9 cellular contexts compared by ENCODE assay signal in the genomic region with DNA sequence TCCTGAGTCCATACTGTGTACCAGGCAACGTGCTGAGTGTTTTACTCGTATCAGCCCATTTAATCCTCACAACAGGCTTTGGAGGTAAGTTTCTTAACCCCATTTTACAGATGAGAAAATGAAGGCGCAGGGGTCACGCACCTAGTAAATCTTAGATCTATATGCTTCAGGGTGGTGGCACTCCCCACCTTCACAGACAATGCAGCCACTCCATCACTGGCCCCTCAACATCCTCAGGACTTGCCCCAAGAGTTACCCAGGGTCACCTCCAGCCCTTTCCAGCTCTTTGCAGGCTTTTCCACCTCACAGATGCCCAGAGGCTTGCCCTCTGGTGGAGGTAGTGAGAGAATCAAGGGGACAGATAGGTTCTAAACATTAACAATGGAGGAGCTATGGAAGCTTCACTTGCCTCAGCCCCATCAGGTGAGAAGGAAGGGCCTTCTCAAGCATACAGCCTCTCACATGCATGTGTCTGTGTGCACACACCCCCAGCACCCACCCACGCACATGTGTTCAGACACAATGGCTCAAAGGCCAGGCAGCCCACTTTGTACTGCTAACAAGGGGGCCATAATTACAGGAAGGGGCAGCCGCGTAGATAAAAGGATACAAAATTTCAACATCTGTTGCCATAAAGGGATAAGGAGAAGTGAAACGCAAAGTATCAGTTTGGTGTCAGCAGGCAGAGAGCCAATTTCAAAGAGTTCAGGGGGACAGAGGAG. TPM values are rescaled to one million over a fixed set of nuclear protein-coding genes. Genes with fewer than 3 reads are reported as not detected.
A peak's percentile ranks its signal among the peaks of the same experiment; 100 is the strongest.
DNase-seq lines count a peak whose midpoint lies in the region; ATAC-seq and TF ChIP-seq lines count a peak whose summit lies in the region.
"Had no signal": no experiment of that assay in that cellular context is flagged by ENCODE, and none has a peak within 500 bp of the region (broad histone marks: within the 10 kb centered on the region; RNA-seq: fewer than 3 reads in every experiment).

No MANE protein-coding gene starts in this region.

- peaks cover 6% of the 10 kb centered on the region for H3K36me3 Mint-ChIP-seq in activated naive CD4-positive, alpha-beta T cell treated with anti-CD3 and anti-CD28 coated beads, Interleukin-2, amount 50 U/mL, for 24 hours
- peaks cover 5% of the 10 kb centered on the region for H3K36me3 Mint-ChIP-seq in activated naive CD4-positive, alpha-beta T cell treated with anti-CD3 and anti-CD28 coated beads for 36 hours (ENCODE audit: low read depth)
- H3K36me3 Mint-ChIP-seq in activated naive CD8-positive, alpha-beta T cell treated with anti-CD3 and anti-CD28 coated beads for 36 hours, result peaks cover 3% of the 10 kb centered on the region
- peaks cover 43% of the 10 kb centered on the region for H3K36me3 Mint-ChIP-seq in stimulated activated effector memory CD8-positive, alpha-beta T cell treated with anti-CD3 and anti-CD28 coated beads, Interleukin-12 subunit alpha, Interleukin-12 subunit beta, amount 100 ng/mL, for 72 hours
- H3K36me3 Mint-ChIP-seq in Calu3 (ENCODE audit: insufficient read depth, unreplicated experiment), result no peaks in the 10 kb centered on the region

- peak; percentile 31; the same call in 1 of the 2 replicates for TF ChIP-seq CTCF in LNCaP clone FGC (IDR thresholded peaks at IDR 0.05; ENCODE audit: control insufficient read depth, extremely low read depth, insufficient read depth)
- TF ChIP-seq CTCF in Calu3 (IDR thresholded peaks at IDR 0.05; ENCODE audit: unreplicated experiment), result no peak

- intact Hi-C loops in activated naive CD4-positive, alpha-beta T cell treated with anti-CD3 and anti-CD28 coated beads for 36 hours (cut with micrococcal nuclease), result no loop called here
- intact Hi-C loops in Calu3 (cut with micrococcal nuclease; ENCODE audit: unreplicated experiment), result no loop called here

- H3K9me3 Mint-ChIP-seq in activated naive CD4-positive, alpha-beta T cell treated with anti-CD3 and anti-CD28 coated beads, Interleukin-2, amount 50 U/mL, for 24 hours, result no peaks in the 10 kb centered on the region
- no peaks in the 10 kb centered on the region for H3K9me3 Mint-ChIP-seq in activated naive CD4-positive, alpha-beta T cell treated with anti-CD3 and anti-CD28 coated beads for 36 hours
- no peaks in the 10 kb centered on the region for H3K9me3 Mint-ChIP-seq in activated naive CD8-positive, alpha-beta T cell treated with anti-CD3 and anti-CD28 coated beads for 36 hours
- no peaks in the 10 kb centered on the region for H3K9me3 Mint-ChIP-seq in stimulated activated effector memory CD8-positive, alpha-beta T cell treated with anti-CD3 and anti-CD28 coated beads, Interleukin-12 subunit alpha, Interleukin-12 subunit beta, amount 100 ng/mL, for 72 hours
- H3K9me3 Mint-ChIP-seq in Calu3 (ENCODE audit: low read depth, unreplicated experiment), result no peaks in the 10 kb centered on the region

- no peak for DNase-seq in activated naive CD4-positive, alpha-beta T cell treated with anti-CD3 and anti-CD28 coated beads for 36 hours
- no peak for DNase-seq in LNCaP clone FGC (ENCODE audit: low read depth)
- DNase-seq in activated naive CD8-positive, alpha-beta T cell treated with anti-CD3 and anti-CD28 coated beads for 36 hours, result no peak
- DNase-seq in stimulated activated effector memory CD8-positive, alpha-beta T cell treated with anti-CD3 and anti-CD28 coated beads, Interleukin-12 subunit alpha, Interleukin-12 subunit beta, amount 100 ng/mL, for 72 hours (ENCODE audit: low spot score in 2 of 2), result no peak
- DNase-seq in stimulated activated naive CD4-positive, alpha-beta T cell (lab: John Stamatoyannopoulos, UW), result no peak
- DNase-seq in Calu3, result no peak
- no peak for DNase-seq in NCI-H1105 treated with DMSO at 0.1 percent for 48 hours (lab: John Stamatoyannopoulos, UW)
- DNase-seq: NCI-H526 treated with DMSO at 0.1 percent for 48 hours had no signal

- H3K4me3 Mint-ChIP-seq in activated naive CD4-positive, alpha-beta T cell treated with anti-CD3 and anti-CD28 coated beads, Interleukin-2, amount 50 U/mL, for 24 hours, result no peak overlapping the region
- H3K4me3 Mint-ChIP-seq in activated naive CD4-positive, alpha-beta T cell treated with anti-CD3 and anti-CD28 coated beads for 36 hours, result no peak overlapping the region
- no peak overlapping the region for H3K4me3 Mint-ChIP-seq in activated naive CD8-positive, alpha-beta T cell treated with anti-CD3 and anti-CD28 coated beads for 36 hours
- H3K4me3 Mint-ChIP-seq in stimulated activated effector memory CD8-positive, alpha-beta T cell treated with anti-CD3 and anti-CD28 coated beads, Interleukin-12 subunit alpha, Interleukin-12 subunit beta, amount 100 ng/mL, for 72 hours, result no peak overlapping the region
- H3K4me3 Mint-ChIP-seq in Calu3 (ENCODE audit: low read depth, unreplicated experiment), result no peak overlapping the region

- H3K27me3 Mint-ChIP-seq in activated naive CD4-positive, alpha-beta T cell treated with anti-CD3 and anti-CD28 coated beads, Interleukin-2, amount 50 U/mL, for 24 hours, result no peaks in the 10 kb centered on the region
- H3K27me3 Mint-ChIP-seq in activated naive CD4-positive, alpha-beta T cell treated with anti-CD3 and anti-CD28 coated beads for 36 hours (ENCODE audit: low read depth), result no peaks in the 10 kb centered on the region
- H3K27me3 Mint-ChIP-seq in activated naive CD8-positive, alpha-beta T cell treated with anti-CD3 and anti-CD28 coated beads for 36 hours, result no peaks in the 10 kb centered on the region
- no peaks in the 10 kb centered on the region for H3K27me3 Mint-ChIP-seq in Calu3 (ENCODE audit: unreplicated experiment)

- peak overlapping the region; percentile 23 for H3K27ac Mint-ChIP-seq in activated naive CD4-positive, alpha-beta T cell treated with anti-CD3 and anti-CD28 coated beads, Interleukin-2, amount 50 U/mL, for 24 hours
- H3K27ac Mint-ChIP-seq in activated naive CD4-positive, alpha-beta T cell treated with anti-CD3 and anti-CD28 coated beads for 36 hours, result no peak overlapping the region
- H3K27ac Mint-ChIP-seq in activated naive CD8-positive, alpha-beta T cell treated with anti-CD3 and anti-CD28 coated beads for 36 hours, result peak overlapping the region; percentile 54
- H3K27ac Mint-ChIP-seq in stimulated activated effector memory CD8-positive, alpha-beta T cell treated with anti-CD3 and anti-CD28 coated beads, Interleukin-12 subunit alpha, Interleukin-12 subunit beta, amount 100 ng/mL, for 72 hours, result peak overlapping the region; percentile 82
- H3K27ac Mint-ChIP-seq in Calu3 (ENCODE audit: unreplicated experiment), result no peak overlapping the region

- no peak for ATAC-seq in stimulated activated effector memory CD8-positive, alpha-beta T cell treated with anti-CD3 and anti-CD28 coated beads, Interleukin-12 subunit alpha, Interleukin-12 subunit beta, amount 100 ng/mL, for 72 hours

- BruUV-seq in Calu3 (replicated peaks; lab: Mats Ljungman, UMichigan), result no TSS peak

- no peak overlapping the region for H3K4me3 ChIP-seq in LNCaP clone FGC (ENCODE audit: low read depth, low read length)

- CTCF ChIA-PET in activated naive CD4-positive, alpha-beta T cell treated with anti-CD3 and anti-CD28 coated beads for 36 hours (lab: Charles Lee), result interaction anchor here (2.4 kb wide), 1 partner anchor 15 kb away, joined by 11 read pairs; no protein-coding TSS in a partner anchor
- CTCF ChIA-PET in Calu3 (lab: Charles Lee), result no interaction called here

- H3K4me1 Mint-ChIP-seq in activated naive CD4-positive, alpha-beta T cell treated with anti-CD3 and anti-CD28 coated beads, Interleukin-2, amount 50 U/mL, for 24 hours, result no peaks in the 10 kb centered on the region
- no peaks in the 10 kb centered on the region for H3K4me1 Mint-ChIP-seq in activated naive CD4-positive, alpha-beta T cell treated with anti-CD3 and anti-CD28 coated beads for 36 hours (ENCODE audit: low read depth)
- H3K4me1 Mint-ChIP-seq in activated naive CD8-positive, alpha-beta T cell treated with anti-CD3 and anti-CD28 coated beads for 36 hours, result peaks cover 5% of the 10 kb centered on the region
- peaks cover 11% of the 10 kb centered on the region for H3K4me1 Mint-ChIP-seq in stimulated activated effector memory CD8-positive, alpha-beta T cell treated with anti-CD3 and anti-CD28 coated beads, Interleukin-12 subunit alpha, Interleukin-12 subunit beta, amount 100 ng/mL, for 72 hours
- H3K4me1 Mint-ChIP-seq in Calu3 (ENCODE audit: low read depth, unreplicated experiment), result no peaks in the 10 kb centered on the region

RNA-seq across cellular contexts. Expression of a gene that starts 29.1 kb away (rescaled TPM):
- total RNA-seq in activated naive CD4-positive, alpha-beta T cell treated with anti-CD3 and anti-CD28 coated beads for 36 hours, result 10 to 100 TPM; 13.8 to 14.1 TPM
- 10 to 100 TPM; 20.4 to 22.9 TPM for total RNA-seq in activated naive CD8-positive, alpha-beta T cell treated with anti-CD3 and anti-CD28 coated beads for 36 hours
- total RNA-seq in Calu3 (2022), result 11.7 and 12.5 TPM in 2 replicates

RNA-seq across cellular contexts. Expression of a gene that starts 29.2 kb away (rescaled TPM):
- 10 to 100 TPM; 28.1 to 29.0 TPM for total RNA-seq in activated naive CD4-positive, alpha-beta T cell treated with anti-CD3 and anti-CD28 coated beads for 36 hours
- total RNA-seq in activated naive CD8-positive, alpha-beta T cell treated with anti-CD3 and anti-CD28 coated beads for 36 hours, result 10 to 100 TPM; 27.4 to 28.6 TPM
- total RNA-seq in Calu3 (2022), result 25.7 and 28.4 TPM in 2 replicates

Comparison
In these comparisons a context has a peak if more than half of its experiments do, and no peak if none do; other contexts are left out.
1. H3K27ac Mint-ChIP-seq: peak in activated naive CD4-positive, alpha-beta T cell treated with anti-CD3 and anti-CD28 coated beads, Interleukin-2, amount 50 U/mL, for 24 hours (single experiment), activated naive CD8-positive, alpha-beta T cell treated with anti-CD3 and anti-CD28 coated beads for 36 hours (single experiment) and stimulated activated effector memory CD8-positive, alpha-beta T cell treated with anti-CD3 and anti-CD28 coated beads, Interleukin-12 subunit alpha, Interleukin-12 subunit beta, amount 100 ng/mL, for 72 hours (single experiment); none in activated naive CD4-positive, alpha-beta T cell treated with anti-CD3 and anti-CD28 coated beads for 36 hours (single experiment) and Calu3 (single experiment).